In the genomic region with DNA sequence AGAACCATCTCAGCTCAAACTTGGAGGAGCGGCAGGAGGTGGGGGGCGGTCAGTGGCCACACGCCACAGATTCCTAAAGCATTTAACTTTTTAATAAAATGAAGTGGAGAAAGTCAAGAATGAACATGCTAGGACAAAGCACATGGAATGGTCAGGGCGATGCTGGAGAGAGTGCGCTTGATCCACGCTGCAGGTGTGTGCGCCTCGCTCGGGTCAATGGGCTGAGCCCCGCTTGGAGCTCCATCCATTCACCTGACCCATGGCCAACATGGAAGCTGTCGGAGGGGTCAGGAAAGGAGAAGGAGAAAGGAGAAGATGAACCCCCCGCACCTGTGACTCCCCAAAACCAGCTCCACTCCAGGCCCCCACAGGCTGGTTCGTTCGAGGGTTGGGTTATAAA, we compare ENCODE assay signal across 36 cellular contexts. TPM values are rescaled to one million over a fixed set of nuclear protein-coding genes. Genes with fewer than 3 reads are reported as not detected.
"Had no signal": no experiment of that assay in that cellular context is flagged by ENCODE, and none has a peak within 500 bp of the region (broad histone marks: within the 10 kb centered on the region; RNA-seq: fewer than 3 reads in every experiment).

No MANE protein-coding gene starts in this region.

- H3K9me3 Mint-ChIP-seq: activated B cell treated with CpG ODN at 0.5 μM for 24 hours; activated CD4-positive, alpha-beta memory T cell treated with anti-CD3 and anti-CD28 coated beads for 36 hours; activated CD4-positive, alpha-beta T cell treated with anti-CD3 and anti-CD28 coated beads, Interleukin-2, amount 10 ng/mL, durations not matched to agents 24 days and 14 days; activated CD8-positive, alpha-beta T cell treated with anti-CD3 and anti-CD28 coated beads for 36 hours; activated naive CD4-positive, alpha-beta T cell treated with anti-CD3 and anti-CD28 coated beads, Interleukin-2, amount 50 U/mL, for 72 hours; activated naive CD8-positive, alpha-beta T cell treated with anti-CD3 and anti-CD28 coated beads for 36 hours; activated T-cell treated with anti-CD3 and anti-CD28 coated beads, Interleukin-2, amount 50 U/mL, for 4 hours; activated T-cell treated with anti-CD3 and anti-CD28 coated beads, Interleukin-2, amount 50 U/mL, for 72 hours; activated T-helper 1 cell treated with anti-CD3 and anti-CD28 coated beads, Interleukin-12 subunit alpha, Interleukin-12 subunit beta, Interleukin-2, Interleukin-4 antibody, amounts not matched to agents 30 ng/mL and 10 ng/mL and 1 ng/mL, durations not matched to agents 14 hours and 24 hours and 36 hours; activated T-helper 17 cell treated with anti-CD3 and anti-CD28 coated beads, Interleukin-2, amount 50 U/mL, for 72 hours; central memory CD8-positive, alpha-beta T cell; T-helper 1 cell treated with Interleukin-12 subunit alpha and Interleukin-12 subunit beta and Interleukin-4 antibody, amounts not matched to agents 30 μg/mL and 1 μg/mL, for 36 hours; T-helper 2 cell treated with Interferon-gamma antibody and Interleukin-4, amounts not matched to agents 5 μg/mL and 100 μg/mL, for 36 hours had no signal

- H3K9me3 ChIP-seq: adrenal gland, body of pancreas, breast epithelium had no signal

- ATAC-seq: activated CD8-positive, alpha-beta T cell treated with anti-CD3 and anti-CD28 coated beads for 36 hours; activated naive CD4-positive, alpha-beta T cell treated with anti-CD3 and anti-CD28 coated beads, Interleukin-2, amount 50 U/mL, for 72 hours; activated T-cell treated with anti-CD3 and anti-CD28 coated beads, Interleukin-2, amount 50 U/mL, for 4 hours; activated T-cell treated with anti-CD3 and anti-CD28 coated beads, Interleukin-2, amount 50 U/mL, for 72 hours; activated T-helper 17 cell treated with anti-CD3 and anti-CD28 coated beads, Interleukin-2, amount 50 U/mL, for 72 hours; body of pancreas had no signal

- H3K4me1 Mint-ChIP-seq: activated CD4-positive, alpha-beta T cell treated with anti-CD3 and anti-CD28 coated beads, Interleukin-2, amount 10 ng/mL, durations not matched to agents 24 days and 14 days; activated naive CD8-positive, alpha-beta T cell treated with anti-CD3 and anti-CD28 coated beads for 36 hours; activated T-helper 17 cell treated with anti-CD3 and anti-CD28 coated beads, Interleukin-2, amount 50 U/mL, for 72 hours; central memory CD8-positive, alpha-beta T cell had no signal

- H3K27me3 ChIP-seq: adrenal gland, body of pancreas, brain microvascular endothelial cell, breast epithelium had no signal

- DNase-seq: activated B cell treated with CpG ODN at 0.5 μM for 24 hours; activated CD4-positive, alpha-beta memory T cell treated with anti-CD3 and anti-CD28 coated beads for 36 hours; activated CD4-positive, alpha-beta T cell treated with anti-CD3 and anti-CD28 coated beads for 4 hours; activated CD4-positive, alpha-beta T cell treated with anti-CD3 and anti-CD28 coated beads, Interleukin-2, amount 10 ng/mL, durations not matched to agents 24 days and 14 days; activated CD4-positive, alpha-beta T cell treated with anti-CD3 and anti-CD28 coated beads, Interleukin-2, amount 50 U/mL, for 1 hour; activated CD4-positive, alpha-beta T cell treated with anti-CD3 and anti-CD28 coated beads, Interleukin-2, amount 50 U/mL, for 4 hours; activated CD4-positive, CD25-positive, alpha-beta regulatory T cell treated with anti-CD3 and anti-CD28 coated beads, Interleukin-2, amount 50 U/mL, for 72 hours; activated CD8-positive, alpha-beta memory T cell treated with anti-CD3 and anti-CD28 coated beads, Interleukin-2, amount 50 U/mL, for 4 hours; activated CD8-positive, alpha-beta T cell treated with anti-CD3 and anti-CD28 coated beads for 36 hours; activated effector memory CD4-positive, alpha-beta T cell treated with anti-CD3 and anti-CD28 coated beads, Interleukin-2, amount 50 U/mL, for 16 hours; activated gamma-delta T cell treated with Interleukin-2 at 50 U/mL for 16 hours; activated naive CD4-positive, alpha-beta T cell; activated naive CD4-positive, alpha-beta T cell treated with anti-CD3 and anti-CD28 coated beads, Interleukin-2, amount 50 U/mL, for 16 hours; activated naive CD8-positive, alpha-beta T cell treated with anti-CD3 and anti-CD28 coated beads for 36 hours; activated T-cell treated with anti-CD3 and anti-CD28 coated beads for 4 hours; activated T-cell treated with anti-CD3 and anti-CD28 coated beads, Interleukin-2, amount 50 U/mL, for 1 hour; activated T-cell treated with anti-CD3 and anti-CD28 coated beads, Interleukin-2, amount 50 U/mL, for 4 hours; activated T-cell treated with anti-CD3 and anti-CD28 coated beads, Interleukin-2, amount 50 U/mL, for 72 hours; adrenal gland; amniotic stem cell; aorta; body of pancreas; brain microvascular endothelial cell; caudate nucleus; cerebellar nuclear complex; T-helper 1 cell; T-helper 2 cell; T-helper 9 cell had no signal

- H3K4me1 ChIP-seq: adrenal gland, body of pancreas, breast epithelium had no signal

- H3K27me3 Mint-ChIP-seq: activated B cell treated with CpG ODN at 0.5 μM for 24 hours; activated CD4-positive, alpha-beta memory T cell treated with anti-CD3 and anti-CD28 coated beads for 36 hours; activated CD8-positive, alpha-beta T cell treated with anti-CD3 and anti-CD28 coated beads for 36 hours; activated T-helper 17 cell treated with anti-CD3 and anti-CD28 coated beads, Interleukin-2, amount 50 U/mL, for 72 hours; central memory CD8-positive, alpha-beta T cell had no signal

- H3K27ac ChIP-seq: adrenal gland, body of pancreas, brain microvascular endothelial cell, breast epithelium, VCaP had no signal

- H3K4me3 Mint-ChIP-seq: activated B cell treated with CpG ODN at 0.5 μM for 24 hours; activated CD4-positive, alpha-beta memory T cell treated with anti-CD3 and anti-CD28 coated beads for 36 hours; activated CD4-positive, alpha-beta T cell treated with anti-CD3 and anti-CD28 coated beads, Interleukin-2, amount 10 ng/mL, durations not matched to agents 24 days and 14 days; activated CD8-positive, alpha-beta T cell treated with anti-CD3 and anti-CD28 coated beads for 36 hours; activated naive CD8-positive, alpha-beta T cell treated with anti-CD3 and anti-CD28 coated beads for 36 hours; activated T-cell treated with anti-CD3 and anti-CD28 coated beads, Interleukin-2, amount 50 U/mL, for 4 hours; activated T-cell treated with anti-CD3 and anti-CD28 coated beads, Interleukin-2, amount 50 U/mL, for 72 hours; activated T-helper 1 cell treated with anti-CD3 and anti-CD28 coated beads, Interleukin-12 subunit alpha, Interleukin-12 subunit beta, Interleukin-2, Interleukin-4 antibody, amounts not matched to agents 30 ng/mL and 10 ng/mL and 1 ng/mL, durations not matched to agents 14 hours and 24 hours and 36 hours; activated T-helper 17 cell treated with anti-CD3 and anti-CD28 coated beads, Interleukin-2, amount 50 U/mL, for 72 hours; central memory CD8-positive, alpha-beta T cell; T-helper 1 cell treated with Interleukin-12 subunit alpha and Interleukin-12 subunit beta and Interleukin-4 antibody, amounts not matched to agents 30 μg/mL and 1 μg/mL, for 36 hours; T-helper 2 cell treated with Interferon-gamma antibody and Interleukin-4, amounts not matched to agents 5 μg/mL and 100 μg/mL, for 36 hours had no signal

- H3K4me3 ChIP-seq: adrenal gland, body of pancreas, breast epithelium had no signal

- H3K36me3 ChIP-seq: breast epithelium had no signal

- H3K27ac Mint-ChIP-seq: activated B cell treated with CpG ODN at 0.5 μM for 24 hours; activated CD4-positive, alpha-beta memory T cell treated with anti-CD3 and anti-CD28 coated beads for 36 hours; activated CD4-positive, alpha-beta T cell treated with anti-CD3 and anti-CD28 coated beads, Interleukin-2, amount 10 ng/mL, durations not matched to agents 24 days and 14 days; activated CD8-positive, alpha-beta T cell treated with anti-CD3 and anti-CD28 coated beads for 36 hours; activated naive CD4-positive, alpha-beta T cell treated with anti-CD3 and anti-CD28 coated beads, Interleukin-2, amount 50 U/mL, for 72 hours; activated T-cell treated with anti-CD3 and anti-CD28 coated beads, Interleukin-2, amount 50 U/mL, for 72 hours; activated T-helper 1 cell treated with anti-CD3 and anti-CD28 coated beads, Interleukin-12 subunit alpha, Interleukin-12 subunit beta, Interleukin-2, Interleukin-4 antibody, amounts not matched to agents 30 ng/mL and 10 ng/mL and 1 ng/mL, durations not matched to agents 14 hours and 24 hours and 36 hours; activated T-helper 17 cell treated with anti-CD3 and anti-CD28 coated beads, Interleukin-2, amount 50 U/mL, for 72 hours; T-helper 1 cell treated with Interleukin-12 subunit alpha and Interleukin-12 subunit beta and Interleukin-4 antibody, amounts not matched to agents 30 μg/mL and 1 μg/mL, for 36 hours; T-helper 2 cell treated with Interferon-gamma antibody and Interleukin-4, amounts not matched to agents 5 μg/mL and 100 μg/mL, for 36 hours had no signal

RNA-seq across cellular contexts. Expression of a gene that starts 50.5 kb away (rescaled TPM):
- total RNA-seq: activated naive CD8-positive, alpha-beta T cell treated with anti-CD3 and anti-CD28 coated beads for 36 hours had no signal
